Comparison of ENCODE assay signal across 8 cellular contexts in genomic region chr1:235077571-235078479, GRCh38. TPM values are rescaled to one million over a fixed set of nuclear protein-coding genes. Genes with fewer than 3 reads are reported as not detected.
DNase-seq lines count a peak whose midpoint lies in the region; ATAC-seq, FAIRE-seq and TF ChIP-seq lines count a peak whose summit lies in the region.

No MANE protein-coding gene starts in this region.

- peak; percentile 25 for ATAC-seq in HG03196 (IDR thresholded peaks at IDR 0.05; ENCODE audit: unreplicated experiment)

- H3K27ac ChIP-seq in ascending aorta, result peak overlapping the region; percentile 94 to 98

- H3K9me3 ChIP-seq in ascending aorta, result no peaks in the 10 kb centered on the region

- no peak overlapping the region for H3K4me3 ChIP-seq in ascending aorta

- FAIRE-seq in HTR-8/SVneo (lab: Jason Lieb, UNC), result no peak

- peak; percentile 57 for DNase-seq in activated naive CD4-positive, alpha-beta T cell treated with Interleukin-2 at 50 U/mL for 16 hours
- no peak for DNase-seq in activated naive CD4-positive, alpha-beta T cell treated with anti-CD3 and anti-CD28 coated beads, Interleukin-2, amount 50 U/mL, for 16 hours
- DNase-seq in ascending aorta (ENCODE audit: low spot score in 2 of 2), result no peak
- peak; percentile 52 to 67 for DNase-seq in stimulated activated CD8-positive, alpha-beta memory T cell treated with anti-CD3 and anti-CD28 coated beads, Interleukin-15, amount 100 ng/mL, for 48 hours (ENCODE audit: low read depth in 2 of 2)
- DNase-seq in HTR-8/SVneo (ENCODE audit: insufficient read length, low spot score), result no peak
- no peak for DNase-seq in effector CD8-positive, alpha-beta T cell (lab: John Stamatoyannopoulos, UW)
- no peak for DNase-seq in NCI-H526 treated with DMSO at 0.1 percent for 48 hours (lab: John Stamatoyannopoulos, UW)

- intact Hi-C loops in ascending aorta (cut with DNase I), result no loop called here

- TF ChIP-seq CTCF in ascending aorta (IDR thresholded peaks at IDR 0.05), result no peak

- peaks cover 22 to 77% of the 10 kb centered on the region in 2 donors for H3K4me1 ChIP-seq in ascending aorta

- no peaks in the 10 kb centered on the region for H3K36me3 ChIP-seq in ascending aorta

- no peaks in the 10 kb centered on the region for H3K27me3 ChIP-seq in ascending aorta

RNA-seq across cellular contexts. Expression of gene TOMM20, which starts 50.8 kb away (rescaled TPM):
- 25.3 TPM for total RNA-seq in ascending aorta

Comparison
In these comparisons a context has a peak if more than half of its experiments do, and no peak if none do; other contexts are left out.
1. DNase-seq: peak in activated naive CD4-positive, alpha-beta T cell treated with Interleukin-2 at 50 U/mL for 16 hours (single experiment) and stimulated activated CD8-positive, alpha-beta memory T cell treated with anti-CD3 and anti-CD28 coated beads, Interleukin-15, amount 100 ng/mL, for 48 hours (2 of 2); none in activated naive CD4-positive, alpha-beta T cell treated with anti-CD3 and anti-CD28 coated beads, Interleukin-2, amount 50 U/mL, for 16 hours (single experiment), ascending aorta (0 of 2), HTR-8/SVneo (single experiment), effector CD8-positive, alpha-beta T cell (single experiment) and NCI-H526 treated with DMSO at 0.1 percent for 48 hours (single experiment).